In genomic region chr1:32954183-32954582, GRCh38 we compare ENCODE assay signal across 22 cellular contexts. TPM values are rescaled to one million over a fixed set of nuclear protein-coding genes. Genes with fewer than 3 reads are reported as not detected.
DNase-seq lines count a peak whose midpoint lies in the region; ATAC-seq, FAIRE-seq and TF ChIP-seq lines count a peak whose summit lies in the region.
"Had no signal": no experiment of that assay in that cellular context is flagged by ENCODE, and none has a peak within 500 bp of the region (broad histone marks: within the 10 kb centered on the region; RNA-seq: fewer than 3 reads in every experiment).

No MANE protein-coding gene starts in this region.

- no peaks in the 10 kb centered on the region for H3K9me2 ChIP-seq in GM23248 (ENCODE audit: insufficient read depth)

- peak; percentile 66 for FAIRE-seq in endothelial cell of umbilical vein (lab: Jason Lieb, UNC)
- FAIRE-seq: frontal cortex had no signal

- no peak overlapping the region for H3K4me2 ChIP-seq in GM23248 (ENCODE audit: unreplicated experiment)
- no peak overlapping the region for H3K4me2 ChIP-seq in endothelial cell of umbilical vein (ENCODE audit: insufficient read depth, low read length)
- H3K4me2 ChIP-seq: BLaER1 had no signal

- 54 to 56% methylated on average over 7 of the region's 7 CpGs for WGBS in GM23248 (ENCODE audit: low coverage in 1 of 2, low lambda C conversion rate in 2 of 2, missing lambda C conversion rate in 2 of 2), 2 experiments

- TF ChIP-seq POLR2A in endothelial cell of umbilical vein (IDR thresholded peaks at IDR 0.05; ENCODE audit: low read depth, low read length) = no peak
- TF ChIP-seq POLR2A in uterus (IDR thresholded peaks at IDR 0.05) = no peak

- dilution Hi-C loops in endothelial cell of umbilical vein (cut with MboI; ENCODE audit: extremely low pct_ligation_motif_present, low sequenced_read_pairs) = no loop called here

- H3F3A ChIP-seq in GM23248 (ENCODE audit: insufficient read depth) = peaks cover 15% of the 10 kb centered on the region; the same call in 1 of the 2 replicates

- H3K9ac ChIP-seq in GM23248 = no peak overlapping the region
- peak overlapping the region; percentile 5 for H3K9ac ChIP-seq in endothelial cell of umbilical vein (replicated peaks; ENCODE audit: extremely low read depth, insufficient read depth, low read length)
- H3K9ac ChIP-seq: BLaER1, parathyroid adenoma had no signal

- H2AFZ ChIP-seq in GM23248 (no peak overlapping the region), endothelial cell of umbilical vein (ENCODE audit: low read depth, low read length) (no peak overlapping the region)
- H2AFZ ChIP-seq: parathyroid adenoma had no signal

- peak overlapping the region; percentile 43 for H3K27ac ChIP-seq in GM23248
- no peak overlapping the region for H3K27ac ChIP-seq in Panc1 (ENCODE audit: low read length)
- peak overlapping the region; percentile 44 for H3K27ac ChIP-seq in endothelial cell of umbilical vein (ENCODE audit: insufficient read depth, low read depth, low read length)
- H3K27ac ChIP-seq in uterus = peak overlapping the region; percentile 74 to 93
- H3K27ac ChIP-seq: BLaER1, coronary artery, parathyroid adenoma, thyroid gland had no signal

- H3K9me1 ChIP-seq in endothelial cell of umbilical vein (replicated peaks; ENCODE audit: control insufficient read depth, extremely low read depth, insufficient read depth, low read length) = no peaks in the 10 kb centered on the region

- CTCF ChIA-PET in Panc1 (lab: Charles Lee) = no interaction called here
- CTCF ChIA-PET in endothelial cell of umbilical vein (lab: Charles Lee) = interaction anchor here (1.0 to 7.1 kb wide), 9 partner anchors 8 to 54 kb away, joined by 3 to 50 read pairs (median 8); no protein-coding TSS in a partner anchor

- peaks cover 87% of the 10 kb centered on the region for H3K79me2 ChIP-seq in GM23248 (ENCODE audit: insufficient read depth)
- peaks cover 89% of the 10 kb centered on the region for H3K79me2 ChIP-seq in endothelial cell of umbilical vein (ENCODE audit: control insufficient read depth, insufficient read depth, low read length)

- ATAC-seq in Panc1 = no peak
- no peak for ATAC-seq in HG03432 (IDR thresholded peaks at IDR 0.05; ENCODE audit: unreplicated experiment)
- ATAC-seq: activated CD8-positive, alpha-beta T cell treated with anti-CD3 and anti-CD28 coated beads, Interleukin-2, amount 10 ng/mL, durations not matched to agents 7 days and 5 days; naive thymus-derived CD8-positive, alpha-beta T cell; sciatic nerve had no signal

- TF ChIP-seq CTCF in Panc1 (IDR thresholded peaks at IDR 0.05) = no peak
- no peak for TF ChIP-seq CTCF in endothelial cell of umbilical vein (IDR thresholded peaks at IDR 0.05; ENCODE audit: extremely low read depth in 1 of 2, insufficient read depth in 1 of 2, low read depth in 1 of 2, low read length in 2 of 2)
- TF ChIP-seq CTCF in uterus (IDR thresholded peaks at IDR 0.05) = no peak

- no peaks in the 10 kb centered on the region for H3K27me3 ChIP-seq in GM23248 (replicated peaks; ENCODE audit: insufficient read depth)
- no peaks in the 10 kb centered on the region for H3K27me3 ChIP-seq in Panc1 (ENCODE audit: control insufficient read depth, insufficient read depth, low read length)
- no peaks in the 10 kb centered on the region for H3K27me3 ChIP-seq in endothelial cell of umbilical vein (ENCODE audit: control insufficient read depth in 2 of 2, insufficient read depth in 2 of 2, low read length in 2 of 2)
- no peaks in the 10 kb centered on the region for H3K27me3 ChIP-seq in uterus
- H3K27me3 ChIP-seq: BLaER1, thyroid gland had no signal

- peaks cover 12% of the 10 kb centered on the region for H3K4me1 ChIP-seq in GM23248 (ENCODE audit: insufficient read depth)
- H3K4me1 ChIP-seq in Panc1 (ENCODE audit: control insufficient read depth, insufficient read depth, low read length) = peaks cover 7% of the 10 kb centered on the region
- peaks cover 18% of the 10 kb centered on the region for H3K4me1 ChIP-seq in endothelial cell of umbilical vein (ENCODE audit: control insufficient read depth, extremely low read depth, insufficient read depth, low read length)
- peaks cover 5 to 7% of the 10 kb centered on the region in 2 donors for H3K4me1 ChIP-seq in uterus
- H3K4me1 ChIP-seq: parathyroid adenoma, thyroid gland had no signal

- in situ Hi-C loops in GM23248 (cut with MboI) (no loop called here), Panc1 (cut with HindIII; ENCODE audit: low pct_unique_long_range_greater_than_20kb, low sequenced_read_pairs) (no loop called here)

- DNase-seq in GM23248 = peak; percentile 48
- DNase-seq in Panc1 (ENCODE audit: low read depth, low spot score) = peak; percentile 71
- no peak for DNase-seq in endothelial cell of umbilical vein (ENCODE audit: low read depth, low spot score)
- no peak for DNase-seq in uterus
- no peak for DNase-seq in NCI-H524 treated with DMSO at 0.1 percent for 48 hours (lab: John Stamatoyannopoulos, UW)
- DNase-seq in medulla oblongata (ENCODE audit: extremely low spot score) = no peak
- DNase-seq: activated CD8-positive, alpha-beta T cell treated with anti-CD3 and anti-CD28 coated beads, Interleukin-2, amount 10 ng/mL, durations not matched to agents 7 days and 5 days; activated naive CD4-positive, alpha-beta T cell treated with anti-CD3 and anti-CD28 coated beads, Interleukin-2, amount 50 U/mL, for 16 hours; activated T-cell treated with anti-CD3 and anti-CD28 coated beads, Interleukin-2, amount 50 U/mL, for 24 hours; MV-4-11; naive thymus-derived CD8-positive, alpha-beta T cell; NCI-H187; stimulated activated naive CD4-positive, alpha-beta T cell; T-helper 1 cell; thyroid gland had no signal

- BruUV-seq in Panc1 (replicated peaks; lab: Mats Ljungman, UMichigan) (no TSS peak), endothelial cell of umbilical vein (replicated peaks; lab: Mats Ljungman, UMichigan) (no TSS peak)

- H3K9me3 ChIP-seq in GM23248 (ENCODE audit: low read depth) (no peaks in the 10 kb centered on the region), Panc1 (ENCODE audit: control insufficient read depth, insufficient read depth, low read depth, low read length) (no peaks in the 10 kb centered on the region), endothelial cell of umbilical vein (replicated peaks; ENCODE audit: control insufficient read depth, insufficient read depth, low read length) (no peaks in the 10 kb centered on the region), uterus (no peaks in the 10 kb centered on the region)
- H3K9me3 ChIP-seq: BLaER1, thyroid gland had no signal

- no peak overlapping the region for H3K4me3 ChIP-seq in GM23248
- no peak overlapping the region for H3K4me3 ChIP-seq in Panc1 (ENCODE audit: low read depth in 2 of 2, low read length in 2 of 2)
- no peak overlapping the region for H3K4me3 ChIP-seq in endothelial cell of umbilical vein (replicated peaks in 1 of 3; ENCODE audit: insufficient read depth in 1 of 3, low read depth in 1 of 3, low read length in 3 of 3)
- no peak overlapping the region for H3K4me3 ChIP-seq in uterus
- H3K4me3 ChIP-seq: BLaER1, coronary artery, thyroid gland had no signal

- H3K36me3 ChIP-seq in GM23248 (ENCODE audit: low read depth) (no peaks in the 10 kb centered on the region), Panc1 (ENCODE audit: control insufficient read depth, insufficient read depth, low read length) (no peaks in the 10 kb centered on the region), endothelial cell of umbilical vein (ENCODE audit: control insufficient read depth in 2 of 2, extremely low read depth in 1 of 2, insufficient read depth in 2 of 2, low read length in 2 of 2) (no peaks in the 10 kb centered on the region), uterus (no peaks in the 10 kb centered on the region)
- H3K36me3 ChIP-seq: thyroid gland had no signal

- H4K20me1 ChIP-seq in GM23248 (ENCODE audit: insufficient read depth) (0 out of 2 replicates have a peak, but pooled peaks cover 3% of the 10 kb centered on the region), endothelial cell of umbilical vein (replicated peaks; ENCODE audit: control insufficient read depth, extremely low read depth, insufficient read depth, low read length) (no peaks in the 10 kb centered on the region)

- intact Hi-C loops in Panc1 (cut with micrococcal nuclease; ENCODE audit: unreplicated experiment) = no loop called here
- intact Hi-C loops in endothelial cell of umbilical vein (cut with micrococcal nuclease) = no loop called here
- intact Hi-C loops in uterus (cut with DNase I; ENCODE audit: low total_unique reads) = no loop called here

- POLR2A ChIA-PET in Panc1 (lab: Charles Lee) (no interaction called here), endothelial cell of umbilical vein (lab: Charles Lee) (interaction anchor here (0.7 to 2.2 kb wide), 3 partner anchors 11 to 50 kb away, joined by 3 to 7 read pairs (median 4); partner anchors contain the start of gene RNF19B)

RNA-seq across cellular contexts. Expression of gene RNF19B, which starts 10.4 kb away (rescaled TPM):
- total RNA-seq in GM23248 (2014; rRNA removed; shearing (Covaris generic)) = 9.5 and 11.1 TPM in 2 replicates
- polyA plus RNA-seq in GM23248 (2016; fragmentation: Nextera tagmentation; extraction: Ambion mirVana) = 1.5 and 1.6 TPM in 2 replicates
- total RNA-seq in Panc1 (2021; ENCODE audit: unreplicated experiment) = 29.1 TPM
- polyA plus RNA-seq in Panc1 (2012; ENCODE audit: insufficient read length) = 20.4 TPM
- 24.2 and 25.6 TPM in 2 replicates for total RNA-seq in endothelial cell of umbilical vein
- 19.2 and 19.6 TPM in 2 replicates for polyA plus RNA-seq in endothelial cell of umbilical vein
- 24.0 and 26.1 TPM in 2 replicates for polyA plus RNA-seq in endothelial cell of umbilical vein (2011; cell fraction: cytosol; rRNA removed)
- 13.0 and 13.6 TPM in 2 replicates for polyA plus RNA-seq in endothelial cell of umbilical vein (2011; cell fraction: nucleus; rRNA removed)
- polyA plus RNA-seq in endothelial cell of umbilical vein (2012) = 26.1 and 29.0 TPM in 2 replicates
- 25.3 and 31.0 TPM in 2 replicates for polyA minus RNA-seq in endothelial cell of umbilical vein
- polyA minus RNA-seq in endothelial cell of umbilical vein (2011; cell fraction: cytosol; rRNA and poly(A)+ RNA removed) = 9.6 TPM
- polyA minus RNA-seq in endothelial cell of umbilical vein (2011; cell fraction: nucleus; rRNA and poly(A)+ RNA removed) = 9.5 and 9.8 TPM in 2 replicates
- total RNA-seq in uterus = 10 to 100 TPM; 13.2 to 23.4 (median 17.4) TPM

RNA-seq across cellular contexts. Expression of gene TMEM54, which starts 53.0 kb away (rescaled TPM):
- total RNA-seq in GM23248 (2014; rRNA removed; shearing (Covaris generic)) = 41.7 and 60.4 TPM in 2 replicates
- polyA plus RNA-seq in GM23248 (2016; fragmentation: Nextera tagmentation; extraction: Ambion mirVana) (33.7 and 36.1 TPM in 2 replicates), endothelial cell of umbilical vein (77.2 and 89.7 TPM in 2 replicates)
- total RNA-seq in Panc1 (2021; ENCODE audit: unreplicated experiment) (61.5 TPM), endothelial cell of umbilical vein (14.8 and 23.6 TPM in 2 replicates), uterus (10 to 100 TPM; 18.4 to 57.4 (median 34.8) TPM)
- polyA plus RNA-seq in Panc1 (2012; ENCODE audit: insufficient read length) = 133 TPM
- polyA plus RNA-seq in endothelial cell of umbilical vein (2011; cell fraction: cytosol; rRNA removed) = 46.0 and 59.0 TPM in 2 replicates
- 13.8 and 15.0 TPM in 2 replicates for polyA plus RNA-seq in endothelial cell of umbilical vein (2011; cell fraction: nucleus; rRNA removed)
- polyA plus RNA-seq in endothelial cell of umbilical vein (2012) = 69.8 and 78.5 TPM in 2 replicates
- 15.7 and 35.0 TPM in 2 replicates for polyA minus RNA-seq in endothelial cell of umbilical vein
- polyA minus RNA-seq in endothelial cell of umbilical vein (2011; cell fraction: cytosol; rRNA and poly(A)+ RNA removed) = 7.7 TPM
- polyA minus RNA-seq in endothelial cell of umbilical vein (2011; cell fraction: nucleus; rRNA and poly(A)+ RNA removed) = 3.2 and 3.3 TPM in 2 replicates
- total RNA-seq: activated CD8-positive, alpha-beta T cell treated with anti-CD3 and anti-CD28 coated beads, Interleukin-2, amount 10 ng/mL, durations not matched to agents 7 days and 5 days; naive thymus-derived CD8-positive, alpha-beta T cell had no signal
- polyA plus RNA-seq: IgD-negative memory B cell; naive thymus-derived CD8-positive, alpha-beta T cell had no signal

Comparison
In these comparisons a context has a peak if more than half of its experiments do, and no peak if none do; other contexts are left out.
1. DNase-seq: peak in GM23248 (single experiment) and Panc1 (single experiment); none in endothelial cell of umbilical vein (single experiment), uterus (0 of 2), NCI-H524 treated with DMSO at 0.1 percent for 48 hours (single experiment) and medulla oblongata (single experiment).